In genomic region chr6:142705054-142705453, GRCh38 we compare ENCODE assay signal across 15 cellular contexts.
"Had no signal": no experiment of that assay in that cellular context is flagged by ENCODE, and none has a peak within 500 bp of the region (broad histone marks: within the 10 kb centered on the region; RNA-seq: fewer than 3 reads in every experiment).

No MANE protein-coding gene starts in this region.

- H3K36me3 Mint-ChIP-seq: neural progenitor cell, WTC11 had no signal

- H3K4me3 Mint-ChIP-seq: activated CD8-positive, alpha-beta T cell treated with anti-CD3 and anti-CD28 coated beads, Interleukin-2, amount 10 ng/mL, durations not matched to agents 7 days and 5 days; activated T-helper 1 cell treated with anti-CD3 and anti-CD28 coated beads, Interleukin-12 subunit alpha, Interleukin-12 subunit beta, Interleukin-2, Interleukin-4 antibody, amounts not matched to agents 30 ng/mL and 10 ng/mL and 1 ng/mL, durations not matched to agents 14 hours and 24 hours and 36 hours; neural progenitor cell; WTC11 had no signal

- H3K27ac ChIP-seq: cardiac muscle cell, neural progenitor cell, parathyroid adenoma, thyroid gland, vagina had no signal

- H3K36me3 ChIP-seq: cardiac muscle cell, neural progenitor cell, thyroid gland, vagina had no signal

- H3K9ac ChIP-seq: neural progenitor cell, parathyroid adenoma had no signal

- H2AFZ ChIP-seq: neural progenitor cell, parathyroid adenoma had no signal

- H3K9me3 Mint-ChIP-seq: activated T-helper 1 cell treated with anti-CD3 and anti-CD28 coated beads, Interleukin-12 subunit alpha, Interleukin-12 subunit beta, Interleukin-2, Interleukin-4 antibody, amounts not matched to agents 30 ng/mL and 10 ng/mL and 1 ng/mL, durations not matched to agents 14 hours and 24 hours and 36 hours; neural progenitor cell had no signal

- H3K4me3 ChIP-seq: cardiac muscle cell, neural progenitor cell, smooth muscle cell, thyroid gland, vagina had no signal

- H3K4me2 ChIP-seq: neural progenitor cell, smooth muscle cell had no signal

- H3K27me3 ChIP-seq: cardiac muscle cell, neural progenitor cell, thyroid gland, vagina had no signal

- H3K27ac Mint-ChIP-seq: activated CD8-positive, alpha-beta T cell treated with anti-CD3 and anti-CD28 coated beads, Interleukin-2, amount 10 ng/mL, durations not matched to agents 7 days and 5 days; activated T-helper 1 cell treated with anti-CD3 and anti-CD28 coated beads, Interleukin-12 subunit alpha, Interleukin-12 subunit beta, Interleukin-2, Interleukin-4 antibody, amounts not matched to agents 30 ng/mL and 10 ng/mL and 1 ng/mL, durations not matched to agents 14 hours and 24 hours and 36 hours; neural progenitor cell; WTC11 had no signal

- H3K4me1 ChIP-seq: neural progenitor cell, thyroid gland had no signal

- H3K79me2 ChIP-seq: parathyroid adenoma had no signal

- H3K9me3 ChIP-seq: thyroid gland, vagina had no signal

- DNase-seq: activated CD4-positive, alpha-beta T cell treated with anti-CD3 and anti-CD28 coated beads for 48 hours; activated CD8-positive, alpha-beta memory T cell treated with anti-CD3 and anti-CD28 coated beads, Interleukin-2, amount 50 U/mL, for 48 hours; activated CD8-positive, alpha-beta T cell treated with anti-CD3 and anti-CD28 coated beads, Interleukin-2, amount 10 ng/mL, durations not matched to agents 7 days and 5 days; activated naive CD4-positive, alpha-beta T cell treated with Interleukin-2 at 50 U/mL for 16 hours; glutamatergic neuron; right cardiac atrium; thyroid gland had no signal

- ATAC-seq: activated CD8-positive, alpha-beta T cell treated with anti-CD3 and anti-CD28 coated beads, Interleukin-2, amount 10 ng/mL, durations not matched to agents 7 days and 5 days; esophagus mucosa; right cardiac atrium; WTC11 had no signal
